In the genomic region with DNA sequence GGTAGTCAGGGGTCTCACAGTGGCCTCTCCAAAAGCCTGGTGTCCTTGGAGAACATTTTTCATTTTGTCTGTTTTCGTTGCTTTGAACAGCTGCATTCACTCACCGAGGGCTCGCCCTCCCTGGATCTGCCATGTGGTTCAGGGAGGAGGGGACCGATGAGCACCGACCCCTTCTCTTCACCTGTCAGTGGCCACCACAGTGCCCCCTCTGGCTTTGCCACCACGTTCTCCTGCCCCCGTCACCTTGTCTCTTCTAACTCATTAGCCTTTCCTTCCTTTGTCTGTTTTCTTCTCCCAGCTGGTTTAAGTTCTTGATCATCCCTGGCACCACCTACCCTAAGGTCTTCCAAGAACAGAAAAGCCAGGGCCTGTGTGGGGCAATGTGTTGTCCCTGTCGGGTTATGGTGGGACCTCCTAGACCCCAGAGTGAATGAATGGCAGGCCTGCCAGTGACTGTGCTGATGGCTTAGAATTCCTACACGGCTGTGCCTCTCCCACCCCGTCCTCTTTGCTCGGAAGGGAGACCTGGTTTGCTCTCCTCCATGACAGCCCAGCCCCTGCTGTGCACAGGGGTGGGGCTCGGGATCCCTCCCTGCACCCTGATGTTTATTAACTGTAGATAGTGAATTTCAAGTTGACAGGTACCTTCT, we compare ENCODE assay signal across 15 cellular contexts.
A peak's percentile ranks its signal among the peaks of the same experiment; 100 is the strongest.
DNase-seq lines count a peak whose midpoint lies in the region; ATAC-seq and TF ChIP-seq lines count a peak whose summit lies in the region.
"Had no signal": no experiment of that assay in that cellular context is flagged by ENCODE, and none has a peak within 500 bp of the region (broad histone marks: within the 10 kb centered on the region; RNA-seq: fewer than 3 reads in every experiment).

No MANE protein-coding gene starts in this region.

- peaks cover 0 to 18% (median 0%) of the 10 kb centered on the region in 12 donors for H3K4me1 ChIP-seq in heart left ventricle
- H3K4me1 ChIP-seq: BLaER1 treated with 17β-estradiol and CSF1 and Interleukin-3, amounts not matched to agents 10 nM and 100 nM had no signal

- no peaks in the 10 kb centered on the region for H3K27me3 ChIP-seq in heart left ventricle
- H3K27me3 ChIP-seq in H7 (ENCODE audit: control insufficient read depth, insufficient read depth, low read length) = no peaks in the 10 kb centered on the region
- H3K27me3 ChIP-seq: BLaER1 treated with 17β-estradiol and CSF1 and Interleukin-3, amounts not matched to agents 10 nM and 100 nM had no signal

- no peak overlapping the region for H3K4me3 ChIP-seq in heart left ventricle
- H3K4me3 ChIP-seq in H7 (ENCODE audit: insufficient read depth, low read depth, low read length) = no peak overlapping the region
- H3K4me3 ChIP-seq: BLaER1 treated with 17β-estradiol and CSF1 and Interleukin-3, amounts not matched to agents 10 nM and 100 nM; GM12878; GM23248 had no signal

- TF ChIP-seq CTCF in heart left ventricle (IDR thresholded peaks at IDR 0.05) (no peak), Calu3 (IDR thresholded peaks at IDR 0.05; ENCODE audit: unreplicated experiment) (no peak)

- H3K36me3 ChIP-seq in heart left ventricle (peaks cover 0 to 25% (median 11%) of the 10 kb centered on the region in 9 donors), H7 (replicated peaks; ENCODE audit: control insufficient read depth, insufficient read depth, low read length) (no peaks in the 10 kb centered on the region)

- H3K27ac ChIP-seq in heart left ventricle = no peak overlapping the region
- H3K27ac ChIP-seq: BLaER1 treated with 17β-estradiol and CSF1 and Interleukin-3, amounts not matched to agents 10 nM and 100 nM; GM23248 had no signal

- H3K36me3 Mint-ChIP-seq in stimulated activated effector memory CD8-positive, alpha-beta T cell treated with anti-CD3 and anti-CD28 coated beads, Interleukin-12 subunit alpha, Interleukin-12 subunit beta, amount 100 ng/mL, for 72 hours = no peaks in the 10 kb centered on the region
- no peaks in the 10 kb centered on the region for H3K36me3 Mint-ChIP-seq in effector memory CD8-positive, alpha-beta T cell (ENCODE audit: insufficient read depth)
- H3K36me3 Mint-ChIP-seq in Calu3 (ENCODE audit: insufficient read depth, unreplicated experiment) = no peaks in the 10 kb centered on the region

- H3K4me1 Mint-ChIP-seq in stimulated activated effector memory CD8-positive, alpha-beta T cell treated with anti-CD3 and anti-CD28 coated beads, Interleukin-12 subunit alpha, Interleukin-12 subunit beta, amount 100 ng/mL, for 72 hours = no peaks in the 10 kb centered on the region
- H3K4me1 Mint-ChIP-seq in effector memory CD8-positive, alpha-beta T cell (ENCODE audit: low read depth in 2 of 2) = no peaks in the 10 kb centered on the region
- no peaks in the 10 kb centered on the region for H3K4me1 Mint-ChIP-seq in Calu3 (ENCODE audit: low read depth, unreplicated experiment)

- intact Hi-C loops in Right ventricle myocardium inferior (cut with DNase I) (no loop called here), heart left ventricle (cut with DNase I) (no loop called here), Calu3 (cut with micrococcal nuclease; ENCODE audit: unreplicated experiment) (no loop called here)

- H3K27me3 Mint-ChIP-seq in effector memory CD8-positive, alpha-beta T cell = no peaks in the 10 kb centered on the region
- no peaks in the 10 kb centered on the region for H3K27me3 Mint-ChIP-seq in Calu3 (ENCODE audit: unreplicated experiment)
- H3K27me3 Mint-ChIP-seq: CD4-positive, CD25-positive, alpha-beta regulatory T cell had no signal

- 79 to 89% (median 86%) methylated on average over 12 of the region's 12 CpGs for WGBS in heart left ventricle, 4 donors

- TF ChIP-seq POLR2A in heart left ventricle (IDR thresholded peaks at IDR 0.05) = no peak

- CTCF ChIA-PET in Calu3 (lab: Charles Lee) = no interaction called here

- ATAC-seq in Right ventricle myocardium inferior (peak; percentile 29), heart left ventricle (no peak)
- ATAC-seq in stimulated activated effector memory CD8-positive, alpha-beta T cell treated with anti-CD3 and anti-CD28 coated beads, Interleukin-12 subunit alpha, Interleukin-12 subunit beta, amount 100 ng/mL, for 72 hours = no peak
- no peak for ATAC-seq in effector memory CD8-positive, alpha-beta T cell (replicated peaks)
- ATAC-seq: GM12878 had no signal

- H3K27ac Mint-ChIP-seq in stimulated activated effector memory CD8-positive, alpha-beta T cell treated with anti-CD3 and anti-CD28 coated beads, Interleukin-12 subunit alpha, Interleukin-12 subunit beta, amount 100 ng/mL, for 72 hours = peak overlapping the region; percentile 11
- H3K27ac Mint-ChIP-seq in effector memory CD8-positive, alpha-beta T cell = no peak overlapping the region
- no peak overlapping the region for H3K27ac Mint-ChIP-seq in Calu3 (ENCODE audit: unreplicated experiment)

- DNase-seq in Right ventricle myocardium inferior (ENCODE audit: missing footprints) (no peak), heart left ventricle (no peak), H7 (peak; percentile 30), mesenteric fat pad (ENCODE audit: low spot score) (peak; percentile 76), NCI-H2227 (lab: John Stamatoyannopoulos, UW; ENCODE audit: unreplicated experiment) (no peak), Calu3 (no peak)
- DNase-seq in stimulated activated effector memory CD8-positive, alpha-beta T cell treated with anti-CD3 and anti-CD28 coated beads, Interleukin-12 subunit alpha, Interleukin-12 subunit beta, amount 100 ng/mL, for 72 hours (ENCODE audit: low spot score in 2 of 2) = no peak
- DNase-seq in effector memory CD8-positive, alpha-beta T cell = no peak
- DNase-seq: 8988T; AML-193; CD4-positive, CD25-positive, alpha-beta regulatory T cell; DMS79; GM23248 had no signal

- no peak overlapping the region for H3K4me3 Mint-ChIP-seq in stimulated activated effector memory CD8-positive, alpha-beta T cell treated with anti-CD3 and anti-CD28 coated beads, Interleukin-12 subunit alpha, Interleukin-12 subunit beta, amount 100 ng/mL, for 72 hours
- H3K4me3 Mint-ChIP-seq in effector memory CD8-positive, alpha-beta T cell = no peak overlapping the region
- no peak overlapping the region for H3K4me3 Mint-ChIP-seq in Calu3 (ENCODE audit: low read depth, unreplicated experiment)
- H3K4me3 Mint-ChIP-seq: CD4-positive, CD25-positive, alpha-beta regulatory T cell had no signal

- no TSS peak for BruUV-seq in Calu3 (replicated peaks; lab: Mats Ljungman, UMichigan)

- H3K9me3 ChIP-seq in heart left ventricle = no peaks in the 10 kb centered on the region

- H3K9me3 Mint-ChIP-seq in stimulated activated effector memory CD8-positive, alpha-beta T cell treated with anti-CD3 and anti-CD28 coated beads, Interleukin-12 subunit alpha, Interleukin-12 subunit beta, amount 100 ng/mL, for 72 hours = no peaks in the 10 kb centered on the region
- no peaks in the 10 kb centered on the region for H3K9me3 Mint-ChIP-seq in effector memory CD8-positive, alpha-beta T cell
- no peaks in the 10 kb centered on the region for H3K9me3 Mint-ChIP-seq in Calu3 (ENCODE audit: low read depth, unreplicated experiment)

Comparison
In these comparisons a context has a peak if more than half of its experiments do, and no peak if none do; other contexts are left out.
1. DNase-seq: peak in H7 (single experiment) and mesenteric fat pad (single experiment); none in Right ventricle myocardium inferior (single experiment), heart left ventricle (0 of 5), stimulated activated effector memory CD8-positive, alpha-beta T cell treated with anti-CD3 and anti-CD28 coated beads, Interleukin-12 subunit alpha, Interleukin-12 subunit beta, amount 100 ng/mL, for 72 hours (0 of 2), effector memory CD8-positive, alpha-beta T cell (0 of 3), NCI-H2227 (single experiment) and Calu3 (single experiment).